ENCODE assay signal across 9 cellular contexts in the genomic region with DNA sequence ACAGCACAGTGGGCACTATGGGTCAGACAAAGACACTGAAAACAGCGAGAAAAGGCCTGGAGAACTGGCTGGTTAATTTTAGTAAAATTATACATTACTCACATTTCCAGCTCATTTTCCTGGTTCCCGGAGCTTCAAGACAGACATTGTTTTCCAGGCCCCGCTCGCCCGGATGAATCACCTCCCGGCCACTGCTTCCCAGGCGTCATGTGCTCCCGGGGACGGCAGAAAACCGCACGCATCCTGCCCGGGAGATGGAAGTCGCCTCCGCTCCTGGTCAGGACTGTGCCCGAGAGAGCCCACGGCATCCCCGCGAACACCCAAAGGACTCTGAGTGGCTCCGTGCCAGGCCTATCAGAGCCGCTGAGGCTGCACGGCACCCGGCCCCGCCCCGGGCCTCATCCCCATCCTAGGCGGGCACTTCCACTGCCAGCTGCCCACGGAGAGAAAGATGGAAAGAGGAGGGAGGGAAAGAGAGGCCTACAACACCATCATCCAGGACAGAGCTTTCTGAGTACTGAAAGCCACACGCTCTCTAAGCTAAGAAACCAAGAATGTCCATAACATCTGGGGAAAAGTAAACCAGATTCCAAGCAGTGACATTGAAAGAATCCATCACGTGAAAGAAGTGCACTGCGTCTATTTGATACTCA.
DNase-seq lines count a peak whose midpoint lies in the region; TF ChIP-seq lines count a peak whose summit lies in the region.
"Had no signal": no experiment of that assay in that cellular context is flagged by ENCODE, and none has a peak within 500 bp of the region (broad histone marks: within the 10 kb centered on the region; RNA-seq: fewer than 3 reads in every experiment).

No MANE protein-coding gene starts in this region.

- peak overlapping the region in 58 of 59 donors; percentile 20 to 66 (median 51) for H3K4me3 ChIP-seq in dorsolateral prefrontal cortex
- H3K4me3 ChIP-seq in urinary bladder (ENCODE audit: low read depth, low read length), result no peak overlapping the region

- DNase-seq in NCI-H2227 (lab: John Stamatoyannopoulos, UW; ENCODE audit: unreplicated experiment), result peak; percentile 18
- DNase-seq in NCI-H2227 treated with DMSO at 0.1 percent for 48 hours (lab: John Stamatoyannopoulos, UW), result no peak
- DNase-seq in dorsolateral prefrontal cortex, result peak; percentile 57 to 94 (median 82)
- DNase-seq in medulla oblongata (ENCODE audit: extremely low spot score), result peak; percentile 83
- no peak for DNase-seq in GM13977 (ENCODE audit: low spot score)
- no peak for DNase-seq in NCI-H2196 (lab: John Stamatoyannopoulos, UW; ENCODE audit: unreplicated experiment)
- no peak for DNase-seq in NCI-H82 (lab: John Stamatoyannopoulos, UW)

- TF ChIP-seq CTCF in dorsolateral prefrontal cortex (IDR thresholded peaks at IDR 0.05 in 54 of 56, conservative IDR thresholded peaks at IDR 0.05 in 2 of 56; ENCODE audit: low read depth in 1 of 56, partially characterized antibody in 56 of 56) (peak in 3 of 56 donors; percentile 11 to 18 (median 11)), GM13977 (IDR thresholded peaks at IDR 0.05; ENCODE audit: extremely low read depth, insufficient read depth, missing control alignments) (no peak)

- no peaks in the 10 kb centered on the region for H3K36me3 ChIP-seq in urinary bladder (ENCODE audit: insufficient read depth)

- intact Hi-C loops in dorsolateral prefrontal cortex (cut with DNase I), result loop anchor here in 1 of 2 donors (10.0 kb wide), 1 partner anchor 114 kb away; no protein-coding TSS in a partner anchor

- in situ Hi-C loops in GM13977 (cut with MboI; ENCODE audit: low pct_unique_long_range_greater_than_20kb, low sequenced_read_pairs, unreplicated experiment), result no loop called here

- 30% methylated on average over 29 of the region's 29 CpGs for WGBS in urinary bladder

- no peaks in the 10 kb centered on the region for H3K27me3 ChIP-seq in dorsolateral prefrontal cortex

- no peaks in the 10 kb centered on the region for H3K4me1 ChIP-seq in urinary bladder (ENCODE audit: insufficient read depth)

- H3K27ac ChIP-seq in dorsolateral prefrontal cortex (peak overlapping the region; percentile 65 to 98 (median 93)), urinary bladder (ENCODE audit: low read depth) (peak overlapping the region; percentile 88)
- H3K27ac ChIP-seq: 22Rv1 had no signal

Comparison
In these comparisons a context has a peak if more than half of its experiments do, and no peak if none do; other contexts are left out.
1. DNase-seq: peak in NCI-H2227 (single experiment), dorsolateral prefrontal cortex (10 of 10) and medulla oblongata (single experiment); none in NCI-H2227 treated with DMSO at 0.1 percent for 48 hours (single experiment), GM13977 (single experiment), NCI-H2196 (single experiment) and NCI-H82 (single experiment).